ENCODE assay signal across 9 cellular contexts in the genomic region with DNA sequence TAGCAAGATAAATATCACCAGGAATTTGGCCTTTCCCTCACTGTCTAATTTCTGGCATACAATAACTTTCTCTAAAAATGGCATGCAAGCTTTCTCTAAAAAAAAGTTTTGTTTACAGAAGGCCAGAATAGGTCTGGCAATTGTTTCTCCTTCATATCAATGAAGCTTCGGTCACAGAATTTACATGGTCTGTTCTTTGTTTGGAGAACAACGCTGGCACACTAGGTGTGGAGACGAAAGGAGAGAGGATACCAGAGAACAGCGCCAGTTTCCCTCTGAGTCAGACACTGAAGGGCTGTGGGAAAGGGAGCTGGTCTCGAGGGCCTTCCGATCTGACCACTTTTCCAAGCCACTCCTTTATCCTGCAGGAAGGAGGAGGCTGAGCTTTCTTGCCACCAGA.
DNase-seq lines count a peak whose midpoint lies in the region; ATAC-seq and TF ChIP-seq lines count a peak whose summit lies in the region.
"Had no signal": no experiment of that assay in that cellular context is flagged by ENCODE, and none has a peak within 500 bp of the region (broad histone marks: within the 10 kb centered on the region; RNA-seq: fewer than 3 reads in every experiment).

No MANE protein-coding gene starts in this region.

- H3K27me3 ChIP-seq in GM23248 (replicated peaks; ENCODE audit: insufficient read depth), result no peaks in the 10 kb centered on the region
- no peaks in the 10 kb centered on the region for H3K27me3 ChIP-seq in adrenal gland
- H3K27me3 ChIP-seq in gastrocnemius medialis, result no peaks in the 10 kb centered on the region

- CTCF ChIA-PET in HEK293T (lab: Yijun Ruan, JAX), result no interaction called here

- H3K4me3 ChIP-seq in GM23248 (peak overlapping the region; percentile 38), adrenal gland (no peak overlapping the region), gastrocnemius medialis (no peak overlapping the region)

- H3K9me2 ChIP-seq in GM23248 (ENCODE audit: insufficient read depth), result no peaks in the 10 kb centered on the region

- H3K9ac ChIP-seq in GM23248, result peak overlapping the region; percentile 34; the same call in 1 of the 2 replicates

- H3K36me3 ChIP-seq in GM23248 (ENCODE audit: low read depth) (no peaks in the 10 kb centered on the region), adrenal gland (replicated peaks in 1 of 2) (no peaks in the 10 kb centered on the region), gastrocnemius medialis (no peaks in the 10 kb centered on the region)

- H3K79me2 ChIP-seq in GM23248 (ENCODE audit: insufficient read depth), result no peaks in the 10 kb centered on the region

- TF ChIP-seq CTCF in adrenal gland (IDR thresholded peaks at IDR 0.05) (no peak), gastrocnemius medialis (IDR thresholded peaks at IDR 0.05 in 4 of 5, conservative IDR thresholded peaks at IDR 0.05 in 1 of 5) (no peak)

- peak overlapping the region; percentile 72 for H3K4me2 ChIP-seq in GM23248 (ENCODE audit: unreplicated experiment)

- H3K4me1 ChIP-seq in GM23248 (ENCODE audit: insufficient read depth) (peaks cover 14% of the 10 kb centered on the region), adrenal gland (replicated peaks in 1 of 2) (peaks cover 43 to 47% of the 10 kb centered on the region in 2 donors), gastrocnemius medialis (peaks cover 5 to 16% of the 10 kb centered on the region in 2 donors)

- in situ Hi-C loops in GM23248 (cut with MboI), result no loop called here
- in situ Hi-C loops in gastrocnemius medialis (cut with MboI; ENCODE audit: low sequenced_read_pairs in 4 of 4), result no loop called here

- 2 to 4% methylated on average over 6 of the region's 6 CpGs for WGBS in GM23248 (ENCODE audit: low coverage in 1 of 2, low lambda C conversion rate in 2 of 2, missing lambda C conversion rate in 2 of 2), 2 experiments
- WGBS in adrenal gland, 4 donors, result 12 to 17% (median 17%) methylated on average over 6 of the region's 6 CpGs

- intact Hi-C loops in adrenal gland (cut with DNase I), result no loop called here
- intact Hi-C loops in left ventricle myocardium superior (cut with micrococcal nuclease), result no loop called here
- intact Hi-C loops in gastrocnemius medialis (cut with DNase I; ENCODE audit: low total_unique reads), result no loop called here

- TF ChIP-seq POLR2A in adrenal gland (IDR thresholded peaks at IDR 0.05), result peak in 1 of 2 donors; percentile 49
- TF ChIP-seq POLR2A in gastrocnemius medialis (IDR thresholded peaks at IDR 0.05), result no peak

- H3K27ac ChIP-seq in GM23248 (peak overlapping the region; percentile 55), adrenal gland (peak overlapping the region; percentile 49 to 82 (median 63)), gastrocnemius medialis (peak overlapping the region in 3 of 4 donors; percentile 27 to 53 (median 48))

- no peaks in the 10 kb centered on the region for H3F3A ChIP-seq in GM23248 (ENCODE audit: insufficient read depth)

- peak; percentile 86 for ATAC-seq in left ventricle myocardium superior
- peak; percentile 55 to 69 for ATAC-seq in gastrocnemius medialis

- POLR2A ChIA-PET in HEK293T (lab: Yijun Ruan, JAX), result no interaction called here

- peak; percentile 91 for DNase-seq in GM23248
- DNase-seq in adrenal gland, result peak; percentile 48 to 80 (median 67)
- DNase-seq in left ventricle myocardium superior, result no peak
- DNase-seq in gastrocnemius medialis, result no peak
- no peak for DNase-seq in activated CD4-positive, alpha-beta T cell treated with anti-CD3 and anti-CD28 coated beads, Interleukin-2, amount 50 U/mL, for 48 hours
- no peak for DNase-seq in HEK293T (ENCODE audit: extremely low spot score)
- no peak for DNase-seq in NK-92 (lab: John Stamatoyannopoulos, UW; ENCODE audit: unreplicated experiment)
- no peak for DNase-seq in NCI-H1436 treated with DMSO at 0.1 percent for 48 hours (lab: John Stamatoyannopoulos, UW)
- DNase-seq: NCI-H2107 had no signal

- no peaks in the 10 kb centered on the region for H3K9me3 ChIP-seq in GM23248 (ENCODE audit: low read depth)
- no peaks in the 10 kb centered on the region for H3K9me3 ChIP-seq in adrenal gland (replicated peaks in 1 of 3)
- H3K9me3 ChIP-seq in gastrocnemius medialis, result no peaks in the 10 kb centered on the region

- H2AFZ ChIP-seq in GM23248, result peak overlapping the region; percentile 70

- H4K20me1 ChIP-seq in GM23248 (ENCODE audit: insufficient read depth), result no peaks in the 10 kb centered on the region

TF ChIP-seq in HEK293T, 16 proteins besides CTCF, POLR2A, EP300 and RAD21:
- TF ChIP-seq SUZ12 (IDR thresholded peaks at IDR 0.05) (no peak), NFRKB (IDR thresholded peaks at IDR 0.05) (no peak), SP1 (IDR thresholded peaks at IDR 0.05) (no peak)

Comparison
In these comparisons a context has a peak if more than half of its experiments do, and no peak if none do; other contexts are left out.
1. DNase-seq: peak in GM23248 (single experiment) and adrenal gland (7 of 7); none in left ventricle myocardium superior (single experiment), gastrocnemius medialis (0 of 2), activated CD4-positive, alpha-beta T cell treated with anti-CD3 and anti-CD28 coated beads, Interleukin-2, amount 50 U/mL, for 48 hours (0 of 2), HEK293T (single experiment), NK-92 (single experiment) and NCI-H1436 treated with DMSO at 0.1 percent for 48 hours (single experiment).
2. Peak in every context shown above with its lines, with median percentiles within 50 percentile points of each other: H3K27ac ChIP-seq.